13 cellular contexts compared by ENCODE assay signal in genomic region chr18:3211236-3211992, GRCh38. TPM values are rescaled to one million over a fixed set of nuclear protein-coding genes. Genes with fewer than 3 reads are reported as not detected.
DNase-seq lines count a peak whose midpoint lies in the region; ATAC-seq, FAIRE-seq and TF ChIP-seq lines count a peak whose summit lies in the region.
"Had no signal": no experiment of that assay in that cellular context is flagged by ENCODE, and none has a peak within 500 bp of the region (broad histone marks: within the 10 kb centered on the region; RNA-seq: fewer than 3 reads in every experiment).

No MANE protein-coding gene starts in this region.

- 45% methylated on average over 5 of the region's 5 CpGs for WGBS in right cardiac atrium
- 23 to 31% (median 26%) methylated on average over 5 of the region's 5 CpGs for WGBS in psoas muscle, 3 donors

- H3K4me3 Mint-ChIP-seq in HFFc6 (peak overlapping the region; percentile 46; the same call in 1 of the 2 replicates), astrocyte (ENCODE audit: unreplicated experiment) (peak overlapping the region; percentile 45)
- H3K4me3 Mint-ChIP-seq: activated naive CD4-positive, alpha-beta T cell treated with anti-CD3 and anti-CD28 coated beads, Interleukin-2, amount 50 U/mL, for 24 hours; memory B cell had no signal

- H3K36me3 Mint-ChIP-seq in HFFc6 (ENCODE audit: low read depth) (no peaks in the 10 kb centered on the region), astrocyte (ENCODE audit: low read depth, unreplicated experiment) (peaks cover 2% of the 10 kb centered on the region)

- H3K27me3 ChIP-seq in astrocyte (ENCODE audit: insufficient read depth, low read length) (no peaks in the 10 kb centered on the region), right cardiac atrium (ENCODE audit: control insufficient read depth, insufficient read depth) (no peaks in the 10 kb centered on the region), psoas muscle (ENCODE audit: insufficient read depth in 3 of 3, low read length in 2 of 3) (no peaks in the 10 kb centered on the region)
- H3K27me3 ChIP-seq: uterus had no signal

- H3K9me3 Mint-ChIP-seq in HFFc6 (no peaks in the 10 kb centered on the region), astrocyte (ENCODE audit: unreplicated experiment) (peaks cover 1% of the 10 kb centered on the region)
- H3K9me3 Mint-ChIP-seq: activated naive CD4-positive, alpha-beta T cell treated with anti-CD3 and anti-CD28 coated beads, Interleukin-2, amount 50 U/mL, for 24 hours had no signal

- H3K9ac ChIP-seq in astrocyte (ENCODE audit: low read length): no peak overlapping the region

- H3K4me3 ChIP-seq in astrocyte (ENCODE audit: insufficient read depth, low read depth, low read length) (no peak overlapping the region), right cardiac atrium (ENCODE audit: low read length) (peak overlapping the region; percentile 36), psoas muscle (peak overlapping the region; percentile 42)
- H3K4me3 ChIP-seq: uterus had no signal

- H3K27ac ChIP-seq in astrocyte (ENCODE audit: low read depth, low read length) (no peak overlapping the region), right cardiac atrium (ENCODE audit: low read length) (peak overlapping the region; percentile 36), psoas muscle (peak overlapping the region; percentile 95)

- peak overlapping the region; percentile 11 for H3K4me2 ChIP-seq in astrocyte (ENCODE audit: low read length)

- H4K20me1 ChIP-seq in astrocyte (ENCODE audit: insufficient read depth, low read length): no peaks in the 10 kb centered on the region

- H3K4me1 ChIP-seq in astrocyte (ENCODE audit: insufficient read depth, low read length): no peaks in the 10 kb centered on the region
- H3K4me1 ChIP-seq in right cardiac atrium (ENCODE audit: control insufficient read depth, insufficient read depth, low read length): peaks cover 2% of the 10 kb centered on the region
- peaks cover 75% of the 10 kb centered on the region for H3K4me1 ChIP-seq in psoas muscle
- H3K4me1 ChIP-seq: uterus had no signal

- intact Hi-C loops in right cardiac atrium (cut with DNase I): no loop called here
- intact Hi-C loops in psoas muscle (cut with DNase I): no loop called here

- H2AFZ ChIP-seq in astrocyte (ENCODE audit: low read depth, low read length): no peak overlapping the region

- no peaks in the 10 kb centered on the region for H3K79me2 ChIP-seq in astrocyte (ENCODE audit: insufficient read depth, low read length)

- no peak for FAIRE-seq in astrocyte (lab: Jason Lieb, UNC)

- DNase-seq in HFFc6 (peak; percentile 9), astrocyte (ENCODE audit: low read depth) (peak; percentile 8), right cardiac atrium (no peak), psoas muscle (no peak), DMS 273 treated with DMSO at 0.1 percent for 48 hours (lab: John Stamatoyannopoulos, UW) (no peak)
- no peak for DNase-seq in stimulated activated naive CD8-positive, alpha-beta T cell treated with anti-CD3 and anti-CD28 coated beads, Interleukin-15, Interleukin-2, amounts not matched to agents 100 U/mL and 50 U/mL, for 24 hours
- DNase-seq: activated CD4-positive, CD25-positive, alpha-beta regulatory T cell; NCI-H1092; uterus had no signal

- H3K27ac Mint-ChIP-seq in HFFc6: no peak overlapping the region
- H3K27ac Mint-ChIP-seq in astrocyte (ENCODE audit: unreplicated experiment): peak overlapping the region; percentile 69
- H3K27ac Mint-ChIP-seq: activated naive CD4-positive, alpha-beta T cell treated with anti-CD3 and anti-CD28 coated beads, Interleukin-2, amount 50 U/mL, for 24 hours; memory B cell had no signal

- H3K27me3 Mint-ChIP-seq in HFFc6 (ENCODE audit: insufficient read depth): peaks cover 18% of the 10 kb centered on the region
- H3K27me3 Mint-ChIP-seq in astrocyte (ENCODE audit: low read depth, unreplicated experiment): no peaks in the 10 kb centered on the region
- H3K27me3 Mint-ChIP-seq: activated naive CD4-positive, alpha-beta T cell treated with anti-CD3 and anti-CD28 coated beads, Interleukin-2, amount 50 U/mL, for 24 hours; memory B cell had no signal

- ATAC-seq in right cardiac atrium (peak; percentile 77 to 78), psoas muscle (peak; percentile 79 to 87 (median 83)), GM19035 (IDR thresholded peaks at IDR 0.05; ENCODE audit: unreplicated experiment) (no peak), GM19467 (IDR thresholded peaks at IDR 0.05; ENCODE audit: unreplicated experiment) (no peak)
- no peak for ATAC-seq in stimulated activated naive CD8-positive, alpha-beta T cell treated with anti-CD3 and anti-CD28 coated beads, Interleukin-15, Interleukin-2, amounts not matched to agents 100 U/mL and 50 U/mL, for 24 hours

- H3K4me1 Mint-ChIP-seq in HFFc6 (ENCODE audit: low read depth): peaks cover 20% of the 10 kb centered on the region
- peaks cover 17% of the 10 kb centered on the region for H3K4me1 Mint-ChIP-seq in astrocyte (ENCODE audit: low read depth, unreplicated experiment)

- H3K36me3 ChIP-seq in astrocyte (ENCODE audit: insufficient read depth, low read length) (no peaks in the 10 kb centered on the region), psoas muscle (ENCODE audit: insufficient read depth in 1 of 2, low read depth in 1 of 2) (peaks cover 0 to 23% of the 10 kb centered on the region in 2 donors)
- H3K36me3 ChIP-seq: uterus had no signal

- H3K9me3 ChIP-seq in astrocyte (ENCODE audit: insufficient read depth, low read depth, low read length) (no peaks in the 10 kb centered on the region), right cardiac atrium (ENCODE audit: control insufficient read depth, low read length) (no peaks in the 10 kb centered on the region), psoas muscle (no peaks in the 10 kb centered on the region)
- H3K9me3 ChIP-seq: uterus had no signal

- no peak for TF ChIP-seq CTCF in HFFc6 (IDR thresholded peaks at IDR 0.05)
- no peak for TF ChIP-seq CTCF in astrocyte (IDR thresholded peaks at IDR 0.05; ENCODE audit: insufficient read depth, low read depth, low read length)
- TF ChIP-seq CTCF in psoas muscle (IDR thresholded peaks at IDR 0.05): no peak

RNA-seq across cellular contexts. Expression of gene MYOM1, which starts 8.4 kb away (rescaled TPM):
- total RNA-seq in HFFc6 (2021; fragmentation: NEBNext Ultra II Directional; extraction: Animal tissue kit (Norgen Biotek cat#: 25700)): under 1 TPM in 4 of 6 experiments, not detected in 2; 0.03 to 0.14 (median 0.06) TPM
- total RNA-seq in astrocyte (0.57 and 0.94 TPM in 2 replicates), right cardiac atrium (100 to 1,000 TPM; 337 to 479 (median 357) TPM), psoas muscle (100 to 1,000 TPM; 388 to 842 (median 567) TPM)
- polyA plus RNA-seq in right cardiac atrium (177 TPM), psoas muscle (100 to 1,000 TPM in 2 of 3 donors, 10 to 100 TPM in 1; 54.8 to 209 (median 117) TPM)

RNA-seq across cellular contexts. Expression of gene MYL12A, which starts 36.2 kb away (rescaled TPM):
- 100 to 1,000 TPM; 425 to 713 (median 651) TPM for total RNA-seq in HFFc6 (2021; fragmentation: NEBNext Ultra II Directional; extraction: Animal tissue kit (Norgen Biotek cat#: 25700))
- 659 and 682 TPM in 2 replicates for total RNA-seq in astrocyte
- total RNA-seq in right cardiac atrium: 100 to 1,000 TPM; 493 to 926 (median 671) TPM
- 1,833 TPM for polyA plus RNA-seq in right cardiac atrium
- 1,000 to 10,000 TPM in 3 of 4 donors, 100 to 1,000 TPM in 1; 995 to 3,547 (median 2,203) TPM for total RNA-seq in psoas muscle
- polyA plus RNA-seq in psoas muscle: 1,000 to 10,000 TPM in 2 of 3 donors, 100 to 1,000 TPM in 1; 957 to 3,920 (median 1,327) TPM

RNA-seq across cellular contexts. Expression of gene MYL12B, which starts 50.5 kb away (rescaled TPM):
- total RNA-seq in HFFc6 (2021; fragmentation: NEBNext Ultra II Directional; extraction: Animal tissue kit (Norgen Biotek cat#: 25700)): 100 to 1,000 TPM; 590 to 686 (median 637) TPM
- 374 and 433 TPM in 2 replicates for total RNA-seq in astrocyte
- 100 to 1,000 TPM; 171 to 199 (median 174) TPM for total RNA-seq in right cardiac atrium
- 343 TPM for polyA plus RNA-seq in right cardiac atrium
- 100 to 1,000 TPM; 163 to 212 (median 180) TPM for total RNA-seq in psoas muscle
- polyA plus RNA-seq in psoas muscle: 100 to 1,000 TPM; 193 to 243 (median 240) TPM

Comparison
In these comparisons a context has a peak if more than half of its experiments do, and no peak if none do; other contexts are left out.
1. DNase-seq: peak in HFFc6 (single experiment) and astrocyte (single experiment); none in right cardiac atrium (0 of 3), psoas muscle (0 of 2), DMS 273 treated with DMSO at 0.1 percent for 48 hours (single experiment) and stimulated activated naive CD8-positive, alpha-beta T cell treated with anti-CD3 and anti-CD28 coated beads, Interleukin-15, Interleukin-2, amounts not matched to agents 100 U/mL and 50 U/mL, for 24 hours (single experiment).
2. ATAC-seq: peak in right cardiac atrium (2 of 2) and psoas muscle (4 of 4); none in GM19035 (single experiment), GM19467 (single experiment) and stimulated activated naive CD8-positive, alpha-beta T cell treated with anti-CD3 and anti-CD28 coated beads, Interleukin-15, Interleukin-2, amounts not matched to agents 100 U/mL and 50 U/mL, for 24 hours (single experiment).
3. RNA of gene MYOM1, which starts 8.4 kb away (total RNA-seq): 388 to 842 TPM in psoas muscle and 337 to 479 TPM in right cardiac atrium; 0.57 to 0.94 TPM in astrocyte and 0.03 to 0.14 TPM in HFFc6; every median in the first group is over 100 times any median in the second.